ENCODE assay signal across 8 cellular contexts in the genomic region with DNA sequence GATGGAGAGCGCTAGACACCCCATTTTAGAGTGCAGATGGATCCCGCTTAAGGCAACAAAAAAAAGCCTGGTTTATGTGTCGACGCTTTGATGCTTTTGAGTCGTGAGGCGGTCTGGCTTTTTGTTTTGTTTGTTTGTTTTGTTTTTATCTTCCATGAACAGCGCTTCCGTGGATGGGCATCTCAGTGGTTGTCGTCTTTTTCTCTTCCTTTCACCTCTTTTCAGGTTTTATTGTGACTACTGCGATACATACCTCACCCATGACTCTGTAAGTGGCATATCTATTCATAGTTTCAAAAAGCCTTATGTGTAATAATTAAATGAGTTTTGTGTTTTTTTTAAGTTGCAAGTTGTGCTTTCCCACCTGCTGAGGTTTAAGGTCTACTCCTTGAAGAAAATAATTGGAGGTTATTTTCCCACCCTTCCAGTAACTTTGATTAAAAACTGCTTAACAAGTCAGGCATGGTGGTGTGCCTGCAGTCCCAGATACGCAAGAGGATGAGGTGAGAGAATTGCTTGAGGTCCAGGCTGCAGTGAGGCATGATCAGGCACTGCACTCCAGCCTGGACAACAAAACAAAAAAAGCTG. TPM values are rescaled to one million over a fixed set of nuclear protein-coding genes. Genes with fewer than 3 reads are reported as not detected.
DNase-seq lines count a peak whose midpoint lies in the region; ATAC-seq, FAIRE-seq and TF ChIP-seq lines count a peak whose summit lies in the region.

No MANE protein-coding gene starts in this region.

- H3K9ac ChIP-seq in HUES48 (ENCODE audit: low read depth, low read length) (peak overlapping the region; percentile 91), HepG2 (ENCODE audit: insufficient read depth, low read depth, low read length) (peak overlapping the region; percentile 98)

- BruUV-seq in HepG2 (replicated peaks; lab: Mats Ljungman, UMichigan): TSS peak; percentile 92

- H4K20me1 ChIP-seq in HepG2 (ENCODE audit: insufficient read depth, low read length): no peaks in the 10 kb centered on the region; the same call in 1 of the 2 replicates

- peak overlapping the region; percentile 31 for H2AFZ ChIP-seq in HepG2 (ENCODE audit: low read length)

- H3K4me2 ChIP-seq in HepG2 (ENCODE audit: low read depth, low read length): peak overlapping the region; percentile 96

- POLR2A ChIA-PET in HepG2 (lab: Yijun Ruan, JAX): interaction anchor here (0.7 to 3.0 kb wide), 20 partner anchors 12 to 534 kb away, joined by 3 to 53 read pairs (median 4); partner anchors contain the start of genes ANKS1A, BLTP3A, ILRUN and TAF11

- H3K36me3 ChIP-seq in HUES48 (ENCODE audit: control insufficient read depth, insufficient read depth, low read length) (peaks cover 31% of the 10 kb centered on the region), breast epithelium (no peaks in the 10 kb centered on the region), HepG2 (replicated peaks in 1 of 2; ENCODE audit: control insufficient read depth in 1 of 2, insufficient read depth in 2 of 2, low read length in 2 of 2) (peaks cover 8 to 29% of the 10 kb centered on the region in 2 experiments), tibial artery (peaks cover 5 to 20% (median 7%) of the 10 kb centered on the region in 3 donors)

- TF ChIP-seq EP300 in HepG2 (IDR thresholded peaks at IDR 0.05; ENCODE audit: low read depth in 2 of 2, low read length in 2 of 2): no peak
- TF ChIP-seq EP300 in HepG2 (CRISPR knock-in tag; IDR thresholded peaks at IDR 0.05; ENCODE audit: borderline replicate concordance): no peak

- no peak for TF ChIP-seq POLR2A in breast epithelium (IDR thresholded peaks at IDR 0.05)
- TF ChIP-seq POLR2A in HepG2 (IDR thresholded peaks at IDR 0.05; ENCODE audit: insufficient read depth in 1 of 2, low read depth in 2 of 2, low read length in 2 of 2): no peak

- peak overlapping the region; percentile 88 for H3K4me3 ChIP-seq in HUES48 (ENCODE audit: low read depth, low read length)
- peak overlapping the region; percentile 69 to 78 (median 76) for H3K4me3 ChIP-seq in breast epithelium
- peak overlapping the region; percentile 74 to 94 (median 94) for H3K4me3 ChIP-seq in HepG2 (replicated peaks in 1 of 3; ENCODE audit: insufficient read depth in 1 of 3, low read depth in 2 of 3, low read length in 3 of 3)
- H3K4me3 ChIP-seq in tibial artery: peak overlapping the region; percentile 51 to 66

- CTCF ChIA-PET in HepG2 (lab: Yijun Ruan, JAX; ENCODE audit: low intra/inter-chr PET ratio, low total read pairs): no interaction called here

- peaks cover 43% of the 10 kb centered on the region for H3K79me2 ChIP-seq in HepG2 (ENCODE audit: insufficient read depth, low read length)

- intact Hi-C loops in breast epithelium (cut with DNase I; ENCODE audit: low total_unique reads): loop anchor here (5.0 kb wide), 1 partner anchor 245 kb away; no protein-coding TSS in a partner anchor
- intact Hi-C loops in HepG2 (cut with micrococcal nuclease; ENCODE audit: unreplicated experiment): loop anchor here (1.0 to 5.0 kb wide), 4 partner anchors 35 to 101 kb away; partner anchors contain the start of genes BLTP3A and ILRUN
- intact Hi-C loops in tibial artery (cut with DNase I; ENCODE audit: low total_unique reads): loop anchor here (5.0 kb wide), 1 partner anchor 130 kb away; the partner anchor contains the start of genes ANKS1A and TAF11

- in situ Hi-C loops in HepG2 (cut with HindIII; ENCODE audit: extremely low pct_ligation_motif_present, low pct_unique_long_range_greater_than_20kb): no loop called here

- TF ChIP-seq RAD21 in HepG2 (CRISPR knock-in tag; IDR thresholded peaks at IDR 0.05): no peak

- H3K27me3 ChIP-seq in HUES48 (ENCODE audit: control insufficient read depth, insufficient read depth, low read length): no peaks in the 10 kb centered on the region
- H3K27me3 ChIP-seq in breast epithelium: no peaks in the 10 kb centered on the region
- H3K27me3 ChIP-seq in HepG2 (ENCODE audit: control insufficient read depth in 1 of 2, insufficient read depth in 2 of 2, low read length in 2 of 2): peaks cover 0 to 3% of the 10 kb centered on the region in 2 experiments; a peak in 1 of 5 replicates
- no peaks in the 10 kb centered on the region for H3K27me3 ChIP-seq in tibial artery

- no peak for TF ChIP-seq CTCF in breast epithelium (IDR thresholded peaks at IDR 0.05)
- TF ChIP-seq CTCF in HepG2 (CRISPR knock-in tag; IDR thresholded peaks at IDR 0.05): no peak
- TF ChIP-seq CTCF in tibial artery (IDR thresholded peaks at IDR 0.05): no peak

- no peaks in the 10 kb centered on the region for H3K4me1 ChIP-seq in HUES48 (ENCODE audit: control insufficient read depth, insufficient read depth, low read length)
- H3K4me1 ChIP-seq in breast epithelium: no peaks in the 10 kb centered on the region
- peaks cover 24% of the 10 kb centered on the region for H3K4me1 ChIP-seq in HepG2 (ENCODE audit: insufficient read depth, low read length)
- peaks cover 0 to 11% (median 8%) of the 10 kb centered on the region in 4 donors for H3K4me1 ChIP-seq in tibial artery

- DNase-seq in breast epithelium (ENCODE audit: low spot score in 2 of 2) (no peak), HepG2 (ENCODE audit: low spot score) (no peak), tibial artery (no peak), NCI-H187 treated with DMSO at 0.1 percent for 48 hours (lab: John Stamatoyannopoulos, UW) (no peak), NCI-H2227 (lab: John Stamatoyannopoulos, UW; ENCODE audit: unreplicated experiment) (no peak)

- no peak for FAIRE-seq in HepG2 (lab: Jason Lieb, UNC)

- WGBS in HepG2 (ENCODE audit: low lambda C conversion rate): 4% methylated on average over 11 of the region's 11 CpGs

- H3K27ac ChIP-seq in HUES48 (ENCODE audit: low read depth, low read length) (peak overlapping the region; percentile 63), breast epithelium (peak overlapping the region; percentile 95 to 97), HepG2 (ENCODE audit: extremely low read length, insufficient read depth, low read length) (peak overlapping the region; percentile 88), tibial artery (peak overlapping the region; percentile 75 to 91)

- ATAC-seq in HepG2: no peak
- no peak for ATAC-seq in GM21360 (IDR thresholded peaks at IDR 0.05; ENCODE audit: unreplicated experiment)
- no peak for ATAC-seq in GM21825 (IDR thresholded peaks at IDR 0.05; ENCODE audit: unreplicated experiment)

- H3K9me3 ChIP-seq in HUES48 (ENCODE audit: control insufficient read depth, insufficient read depth, low read length) (no peaks in the 10 kb centered on the region), breast epithelium (no peaks in the 10 kb centered on the region), HepG2 (ENCODE audit: low read length) (no peaks in the 10 kb centered on the region), tibial artery (no peaks in the 10 kb centered on the region)

RNA-seq across cellular contexts. Expression of gene SNRPC, which starts 0.5 kb away (rescaled TPM):
- total RNA-seq in breast epithelium (10 to 100 TPM; 50.1 to 64.2 (median 58.0) TPM), HepG2 (2016; rRNA removed; fragmentation: Illumina TruSeq; extraction: Trizol) (291 and 370 TPM in 2 replicates)
- total RNA-seq in HepG2 (2016; cell fraction: cytosol; rRNA removed; fragmentation: Illumina TruSeq; extraction: Trizol; ENCODE audit: low read depth): 161 and 169 TPM in 2 replicates
- 295 and 368 TPM in 2 replicates for total RNA-seq in HepG2 (2016; cell fraction: insoluble cytoplasmic fraction; rRNA removed; fragmentation: Illumina TruSeq; extraction: Trizol)
- 135 and 139 TPM in 2 replicates for total RNA-seq in HepG2 (2016; cell fraction: membrane; rRNA removed; fragmentation: Illumina TruSeq; extraction: Trizol)
- total RNA-seq in HepG2 (2016; cell fraction: nucleus; rRNA removed; fragmentation: Illumina TruSeq; extraction: Trizol): 91.8 and 101 TPM in 2 replicates
- polyA plus RNA-seq in HepG2 (2011; rRNA removed): 212 and 226 TPM in 2 replicates
- polyA plus RNA-seq in HepG2 (2011; cell fraction: cytosol; rRNA removed): 294 and 326 TPM in 2 replicates
- 83.3 and 97.3 TPM in 2 replicates for polyA plus RNA-seq in HepG2 (2011; cell fraction: nucleus; rRNA removed)
- 181 and 228 TPM in 2 replicates for polyA plus RNA-seq in HepG2 (2012)
- 220 TPM in 2 replicates for polyA plus RNA-seq in HepG2 (2016; cell fraction: cytosol; fragmentation: Illumina TruSeq; extraction: Trizol; ENCODE audit: low read depth)
- polyA plus RNA-seq in HepG2 (2016; cell fraction: insoluble cytoplasmic fraction; fragmentation: Illumina TruSeq; extraction: Trizol; ENCODE audit: low read depth): 479 and 482 TPM in 2 replicates
- polyA plus RNA-seq in HepG2 (2016; cell fraction: membrane; fragmentation: Illumina TruSeq; extraction: Trizol; ENCODE audit: low read depth): 152 TPM in 2 replicates
- polyA plus RNA-seq in HepG2 (2016; cell fraction: nucleus; fragmentation: Illumina TruSeq; extraction: Trizol; ENCODE audit: insufficient read depth, low read depth): 204 and 206 TPM in 2 replicates
- 113 and 123 TPM in 2 replicates for polyA minus RNA-seq in HepG2 (2011; rRNA and poly(A)+ RNA removed; ENCODE audit: low replicate concordance)
- 55.6 and 55.7 TPM in 2 replicates for polyA minus RNA-seq in HepG2 (2011; cell fraction: cytosol; rRNA and poly(A)+ RNA removed)
- polyA minus RNA-seq in HepG2 (2011; cell fraction: nucleus; rRNA and poly(A)+ RNA removed): 29.7 and 31.5 TPM in 2 replicates

RNA-seq across cellular contexts. Expression of gene BLTP3A, which starts 34.1 kb away (rescaled TPM):
- total RNA-seq in breast epithelium (10 to 100 TPM; 10.5 to 13.5 (median 12.2) TPM), HepG2 (2016; rRNA removed; fragmentation: Illumina TruSeq; extraction: Trizol) (24.0 and 39.3 TPM in 2 replicates)
- 3.3 and 3.4 TPM in 2 replicates for total RNA-seq in HepG2 (2016; cell fraction: cytosol; rRNA removed; fragmentation: Illumina TruSeq; extraction: Trizol; ENCODE audit: low read depth)
- total RNA-seq in HepG2 (2016; cell fraction: insoluble cytoplasmic fraction; rRNA removed; fragmentation: Illumina TruSeq; extraction: Trizol): 23.0 and 35.8 TPM in 2 replicates
- total RNA-seq in HepG2 (2016; cell fraction: membrane; rRNA removed; fragmentation: Illumina TruSeq; extraction: Trizol): 12.6 and 13.4 TPM in 2 replicates
- total RNA-seq in HepG2 (2016; cell fraction: nucleus; rRNA removed; fragmentation: Illumina TruSeq; extraction: Trizol): 23.1 and 25.2 TPM in 2 replicates
- polyA plus RNA-seq in HepG2 (2011; rRNA removed): 21.3 and 22.1 TPM in 2 replicates
- polyA plus RNA-seq in HepG2 (2011; cell fraction: cytosol; rRNA removed): 15.5 and 17.2 TPM in 2 replicates
- polyA plus RNA-seq in HepG2 (2011; cell fraction: nucleus; rRNA removed): 16.7 and 19.3 TPM in 2 replicates
- 19.5 and 21.0 TPM in 2 replicates for polyA plus RNA-seq in HepG2 (2012)
- 1.2 and 1.3 TPM in 2 replicates for polyA plus RNA-seq in HepG2 (2016; cell fraction: cytosol; fragmentation: Illumina TruSeq; extraction: Trizol; ENCODE audit: low read depth)
- 21.1 and 22.6 TPM in 2 replicates for polyA plus RNA-seq in HepG2 (2016; cell fraction: insoluble cytoplasmic fraction; fragmentation: Illumina TruSeq; extraction: Trizol; ENCODE audit: low read depth)
- 3.2 and 3.9 TPM in 2 replicates for polyA plus RNA-seq in HepG2 (2016; cell fraction: membrane; fragmentation: Illumina TruSeq; extraction: Trizol; ENCODE audit: low read depth)
- 21.8 and 24.2 TPM in 2 replicates for polyA plus RNA-seq in HepG2 (2016; cell fraction: nucleus; fragmentation: Illumina TruSeq; extraction: Trizol; ENCODE audit: insufficient read depth, low read depth)
- polyA minus RNA-seq in HepG2 (2011; rRNA and poly(A)+ RNA removed; ENCODE audit: low replicate concordance): 55.6 and 84.9 TPM in 2 replicates
- polyA minus RNA-seq in HepG2 (2011; cell fraction: cytosol; rRNA and poly(A)+ RNA removed): 37.8 and 45.9 TPM in 2 replicates
- polyA minus RNA-seq in HepG2 (2011; cell fraction: nucleus; rRNA and poly(A)+ RNA removed): 30.8 and 44.8 TPM in 2 replicates
